ENCODE assay signal across 13 cellular contexts in the genomic region with DNA sequence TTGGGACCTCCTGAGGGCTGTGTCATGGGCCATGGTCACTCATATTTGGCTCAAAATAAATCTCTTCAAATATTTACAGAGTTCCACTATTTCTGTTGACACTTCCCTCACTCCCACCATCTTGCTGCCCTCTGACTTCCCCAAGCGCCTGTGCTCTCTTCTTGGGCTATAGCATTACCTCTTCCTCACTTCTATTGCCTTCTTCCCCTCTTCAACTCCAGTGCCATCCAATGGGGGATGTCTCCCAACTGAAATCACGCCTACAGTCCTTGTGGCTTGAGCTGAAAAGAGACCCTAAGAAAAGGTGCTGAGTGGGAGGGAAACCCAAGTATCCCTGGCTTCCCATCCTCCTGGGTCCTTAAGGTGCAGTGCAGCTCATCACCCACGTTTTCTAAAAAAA. TPM values are rescaled to one million over a fixed set of nuclear protein-coding genes. Genes with fewer than 3 reads are reported as not detected.
DNase-seq lines count a peak whose midpoint lies in the region; ATAC-seq and TF ChIP-seq lines count a peak whose summit lies in the region.
"Had no signal": no experiment of that assay in that cellular context is flagged by ENCODE, and none has a peak within 500 bp of the region (broad histone marks: within the 10 kb centered on the region; RNA-seq: fewer than 3 reads in every experiment).

No MANE protein-coding gene starts in this region.

- DNase-seq in H7 (no peak), WTC11 (ENCODE audit: low spot score) (no peak), mesendoderm (no peak), NCI-H2171 (lab: John Stamatoyannopoulos, UW) (no peak), foreskin fibroblast (no peak), GM13977 (ENCODE audit: low spot score) (no peak)
- peak; percentile 6 for DNase-seq in stimulated activated CD8-positive, alpha-beta memory T cell treated with anti-CD3 and anti-CD28 coated beads, Interleukin-4, amount 100 ng/mL, for 48 hours
- no peak for DNase-seq in activated CD4-positive, alpha-beta T cell treated with anti-CD3 and anti-CD28 coated beads, Interleukin-2, amount 10 ng/mL, durations not matched to agents 24 days and 14 days
- DNase-seq: BE2C; CD4-positive, alpha-beta memory T cell; DMS79 had no signal

- intact Hi-C loops in activated CD4-positive, alpha-beta T cell treated with anti-CD3 and anti-CD28 coated beads, Interleukin-2, amount 10 ng/mL, durations not matched to agents 24 days and 14 days (cut with micrococcal nuclease): no loop called here

- H2AK5ac ChIP-seq in mesendoderm (ENCODE audit: low read length): no peak overlapping the region

- H4K8ac ChIP-seq in mesendoderm (ENCODE audit: low read depth, low read length): no peak overlapping the region

- H3K79me1 ChIP-seq in mesendoderm (ENCODE audit: low read length): no peaks in the 10 kb centered on the region

- TF ChIP-seq CTCF in WTC11 (IDR thresholded peaks at IDR 0.05) (no peak), foreskin fibroblast (IDR thresholded peaks at IDR 0.05; ENCODE audit: low read depth, low read length) (no peak), GM13977 (IDR thresholded peaks at IDR 0.05; ENCODE audit: extremely low read depth, insufficient read depth, missing control alignments) (no peak)

- H3K56ac ChIP-seq in mesendoderm (ENCODE audit: low read length): peak overlapping the region; percentile 67

- peaks cover 3% of the 10 kb centered on the region for H3K36me3 Mint-ChIP-seq in WTC11
- H3K36me3 Mint-ChIP-seq in activated CD4-positive, alpha-beta T cell treated with anti-CD3 and anti-CD28 coated beads, Interleukin-2, amount 10 ng/mL, durations not matched to agents 24 days and 14 days (ENCODE audit: low read depth): peaks cover 2% of the 10 kb centered on the region

- H3K36me3 ChIP-seq in H7 (replicated peaks; ENCODE audit: control insufficient read depth, insufficient read depth, low read length): peaks cover 1% of the 10 kb centered on the region
- H3K36me3 ChIP-seq in mesendoderm (ENCODE audit: control insufficient read depth, insufficient read depth, low read length): no peaks in the 10 kb centered on the region

- no peaks in the 10 kb centered on the region for H3K27me3 ChIP-seq in H7 (ENCODE audit: control insufficient read depth, insufficient read depth, low read length)
- H3K27me3 ChIP-seq in mesendoderm (ENCODE audit: insufficient read depth, low read length, poor library complexity): no peaks in the 10 kb centered on the region
- H3K27me3 ChIP-seq: BE2C had no signal

- H3K79me2 ChIP-seq in mesendoderm (ENCODE audit: control insufficient read depth, insufficient read depth, low read length): no peaks in the 10 kb centered on the region

- H3K18ac ChIP-seq in mesendoderm (ENCODE audit: low read length): peak overlapping the region; percentile 78

- POLR2A ChIA-PET in WTC11 (lab: Charles Lee): no interaction called here

- no CpG with 5 or more reads among the region's 3 CpGs for WGBS in mesendoderm (ENCODE audit: extremely low coverage, insufficient coverage, low lambda C conversion rate)

- peak overlapping the region; percentile 13 for H3K4me3 Mint-ChIP-seq in WTC11
- H3K4me3 Mint-ChIP-seq in activated CD4-positive, alpha-beta T cell treated with anti-CD3 and anti-CD28 coated beads, Interleukin-2, amount 10 ng/mL, durations not matched to agents 24 days and 14 days: no peak overlapping the region
- H3K4me3 Mint-ChIP-seq: CD4-positive, alpha-beta memory T cell had no signal

- H3K27me3 Mint-ChIP-seq in WTC11 (ENCODE audit: low read depth): no peaks in the 10 kb centered on the region
- H3K27me3 Mint-ChIP-seq in activated CD4-positive, alpha-beta T cell treated with anti-CD3 and anti-CD28 coated beads, Interleukin-2, amount 10 ng/mL, durations not matched to agents 24 days and 14 days: no peaks in the 10 kb centered on the region

- peak overlapping the region; percentile 86 for H2BK120ac ChIP-seq in mesendoderm (ENCODE audit: low read depth, low read length)

- peaks cover 56% of the 10 kb centered on the region for H3K4me1 Mint-ChIP-seq in WTC11
- H3K4me1 Mint-ChIP-seq in activated CD4-positive, alpha-beta T cell treated with anti-CD3 and anti-CD28 coated beads, Interleukin-2, amount 10 ng/mL, durations not matched to agents 24 days and 14 days: no peaks in the 10 kb centered on the region
- H3K4me1 Mint-ChIP-seq: CD4-positive, alpha-beta memory T cell had no signal

- H3K4me1 ChIP-seq in mesendoderm (ENCODE audit: control insufficient read depth, low read depth, low read length): peaks cover 4% of the 10 kb centered on the region
- H3K4me1 ChIP-seq: BE2C had no signal

- in situ Hi-C loops in GM13977 (cut with MboI; ENCODE audit: low pct_unique_long_range_greater_than_20kb, low sequenced_read_pairs, unreplicated experiment): loop anchor here (25.0 kb wide), 1 partner anchor 685 kb away; no protein-coding TSS in a partner anchor

- peak overlapping the region; percentile 85 for H3K4ac ChIP-seq in mesendoderm (ENCODE audit: low read depth, low read length)

- CTCF ChIA-PET in WTC11 (lab: Charles Lee): interaction anchor here (0.6 to 1.8 kb wide), 2 partner anchors 9 to 1643 kb away, joined by 3 to 7 read pairs; a partner anchor contains a TSS

- H3K9me3 Mint-ChIP-seq in WTC11: no peaks in the 10 kb centered on the region
- no peaks in the 10 kb centered on the region for H3K9me3 Mint-ChIP-seq in activated CD4-positive, alpha-beta T cell treated with anti-CD3 and anti-CD28 coated beads, Interleukin-2, amount 10 ng/mL, durations not matched to agents 24 days and 14 days

- H3K4me2 ChIP-seq in mesendoderm (ENCODE audit: low read length): no peak overlapping the region
- H3K4me2 ChIP-seq: A549 had no signal

- no peak overlapping the region for H2BK5ac ChIP-seq in mesendoderm (ENCODE audit: low read length)

- H3K4me3 ChIP-seq in H7 (ENCODE audit: insufficient read depth, low read depth, low read length) (peak overlapping the region; percentile 2; the same call in 1 of the 2 replicates), mesendoderm (ENCODE audit: low read length) (no peak overlapping the region), foreskin fibroblast (ENCODE audit: low read depth in 1 of 2, low read length in 2 of 2) (no peak overlapping the region)
- H3K4me3 ChIP-seq: A549 had no signal

- H3K23ac ChIP-seq in mesendoderm (ENCODE audit: low read length): no peak overlapping the region

- no peak overlapping the region for H3K9ac ChIP-seq in mesendoderm (ENCODE audit: low read length)

- H3K27ac ChIP-seq in mesendoderm (ENCODE audit: low read depth, low read length): peak overlapping the region; percentile 22
- H3K27ac ChIP-seq: A549, C4-2B had no signal

- H4K5ac ChIP-seq in mesendoderm (ENCODE audit: low read length): no peak overlapping the region

- no peak overlapping the region for H2BK15ac ChIP-seq in mesendoderm (replicated peaks; ENCODE audit: low read depth)

- 0 out of 2 replicates have a peak, but pooled peaks have one; percentile 21 for ATAC-seq in WTC11

- peak overlapping the region; percentile 22 for H3K27ac Mint-ChIP-seq in WTC11
- no peak overlapping the region for H3K27ac Mint-ChIP-seq in activated CD4-positive, alpha-beta T cell treated with anti-CD3 and anti-CD28 coated beads, Interleukin-2, amount 10 ng/mL, durations not matched to agents 24 days and 14 days
- H3K27ac Mint-ChIP-seq: CD4-positive, alpha-beta memory T cell had no signal

TF ChIP-seq in WTC11, 78 proteins besides CTCF, POLR2A, EP300 and RAD21:
- TF ChIP-seq, protein P1, sequence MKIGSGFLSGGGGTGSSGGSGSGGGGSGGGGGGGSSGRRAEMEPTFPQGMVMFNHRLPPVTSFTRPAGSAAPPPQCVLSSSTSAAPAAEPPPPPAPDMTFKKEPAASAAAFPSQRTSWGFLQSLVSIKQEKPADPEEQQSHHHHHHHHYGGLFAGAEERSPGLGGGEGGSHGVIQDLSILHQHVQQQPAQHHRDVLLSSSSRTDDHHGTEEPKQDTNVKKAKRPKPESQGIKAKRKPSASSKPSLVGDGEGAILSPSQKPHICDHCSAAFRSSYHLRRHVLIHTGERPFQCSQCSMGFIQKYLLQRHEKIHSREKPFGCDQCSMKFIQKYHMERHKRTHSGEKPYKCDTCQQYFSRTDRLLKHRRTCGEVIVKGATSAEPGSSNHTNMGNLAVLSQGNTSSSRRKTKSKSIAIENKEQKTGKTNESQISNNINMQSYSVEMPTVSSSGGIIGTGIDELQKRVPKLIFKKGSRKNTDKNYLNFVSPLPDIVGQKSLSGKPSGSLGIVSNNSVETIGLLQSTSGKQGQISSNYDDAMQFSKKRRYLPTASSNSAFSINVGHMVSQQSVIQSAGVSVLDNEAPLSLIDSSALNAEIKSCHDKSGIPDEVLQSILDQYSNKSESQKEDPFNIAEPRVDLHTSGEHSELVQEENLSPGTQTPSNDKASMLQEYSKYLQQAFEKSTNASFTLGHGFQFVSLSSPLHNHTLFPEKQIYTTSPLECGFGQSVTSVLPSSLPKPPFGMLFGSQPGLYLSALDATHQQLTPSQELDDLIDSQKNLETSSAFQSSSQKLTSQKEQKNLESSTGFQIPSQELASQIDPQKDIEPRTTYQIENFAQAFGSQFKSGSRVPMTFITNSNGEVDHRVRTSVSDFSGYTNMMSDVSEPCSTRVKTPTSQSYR (CRISPR knock-in tag; IDR thresholded peaks at IDR 0.05): no peak

RNA-seq across cellular contexts. Expression of a gene that starts 21.8 kb away (rescaled TPM):
- total RNA-seq in H7 (2014; rRNA removed; shearing (Covaris generic)): 34.8 and 48.1 TPM in 2 replicates
- 39.7 to 45.4 TPM (median 42.0 TPM) in 3 replicates for total RNA-seq in WTC11 (2021)
- 45.8 TPM for polyA plus RNA-seq in mesendoderm (2013, experiment 1 of 2)
- polyA plus RNA-seq in mesendoderm (2013, experiment 2 of 2): 45.3 TPM
- total RNA-seq in activated CD4-positive, alpha-beta T cell treated with anti-CD3 and anti-CD28 coated beads, Interleukin-2, amount 10 ng/mL, durations not matched to agents 24 days and 14 days: 54.5 and 65.6 TPM in 2 replicates
